Comparison of ENCODE assay signal across 1 cellular context in the genomic region with DNA sequence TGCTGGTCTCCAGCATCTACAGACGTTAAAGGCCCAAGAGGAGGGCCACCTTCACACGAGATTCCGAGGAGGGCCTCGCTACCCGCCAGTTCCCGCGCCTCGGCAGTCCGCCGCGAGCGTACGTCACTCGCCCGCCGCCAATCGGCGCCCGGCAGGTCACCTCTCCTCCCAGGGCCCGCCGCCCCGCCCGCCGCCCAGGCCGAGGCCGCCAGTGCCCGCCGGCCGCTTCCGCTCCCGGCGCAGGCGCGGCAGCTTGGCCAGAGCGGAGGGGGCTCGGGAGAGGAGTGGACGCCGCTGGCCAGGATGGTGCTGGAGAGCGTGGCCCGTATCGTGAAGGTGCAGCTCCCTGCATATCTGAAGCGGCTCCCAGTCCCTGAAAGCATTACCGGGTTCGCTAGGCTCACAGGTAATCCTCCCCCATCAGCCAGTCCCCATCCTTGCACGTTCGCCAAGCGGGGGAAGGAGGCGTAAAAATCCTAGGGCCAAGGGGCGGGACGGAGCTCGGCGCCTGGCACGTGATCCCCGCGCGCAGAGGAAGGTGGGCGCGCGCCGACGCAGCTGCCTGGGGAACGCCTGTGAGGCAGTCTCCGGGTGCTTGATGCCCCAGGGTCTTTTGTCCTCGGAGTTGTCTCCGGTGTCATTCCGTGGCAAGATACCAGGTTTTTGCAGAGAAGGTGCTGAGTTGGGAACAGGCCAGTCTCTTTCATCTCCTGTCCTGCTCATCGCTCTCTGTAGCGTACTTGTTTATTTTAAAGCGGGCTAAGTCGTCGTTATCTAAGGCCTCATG.
TF ChIP-seq lines count a peak whose summit lies in the region.

A gene with protein sequence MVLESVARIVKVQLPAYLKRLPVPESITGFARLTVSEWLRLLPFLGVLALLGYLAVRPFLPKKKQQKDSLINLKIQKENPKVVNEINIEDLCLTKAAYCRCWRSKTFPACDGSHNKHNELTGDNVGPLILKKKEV (plus strand): TSS at position 211 of the 787 bp plus-strand sequence. CDS start 93 bp downstream, at position 304.

TF ChIP-seq in HepG2, 621 proteins besides CTCF, POLR2A, EP300 and RAD21 (continued from another document and continues in another):
- TF ChIP-seq ZNF446 (CRISPR knock-in tag; IDR thresholded peaks at IDR 0.05): peak; percentile 87
- TF ChIP-seq, protein P1, sequence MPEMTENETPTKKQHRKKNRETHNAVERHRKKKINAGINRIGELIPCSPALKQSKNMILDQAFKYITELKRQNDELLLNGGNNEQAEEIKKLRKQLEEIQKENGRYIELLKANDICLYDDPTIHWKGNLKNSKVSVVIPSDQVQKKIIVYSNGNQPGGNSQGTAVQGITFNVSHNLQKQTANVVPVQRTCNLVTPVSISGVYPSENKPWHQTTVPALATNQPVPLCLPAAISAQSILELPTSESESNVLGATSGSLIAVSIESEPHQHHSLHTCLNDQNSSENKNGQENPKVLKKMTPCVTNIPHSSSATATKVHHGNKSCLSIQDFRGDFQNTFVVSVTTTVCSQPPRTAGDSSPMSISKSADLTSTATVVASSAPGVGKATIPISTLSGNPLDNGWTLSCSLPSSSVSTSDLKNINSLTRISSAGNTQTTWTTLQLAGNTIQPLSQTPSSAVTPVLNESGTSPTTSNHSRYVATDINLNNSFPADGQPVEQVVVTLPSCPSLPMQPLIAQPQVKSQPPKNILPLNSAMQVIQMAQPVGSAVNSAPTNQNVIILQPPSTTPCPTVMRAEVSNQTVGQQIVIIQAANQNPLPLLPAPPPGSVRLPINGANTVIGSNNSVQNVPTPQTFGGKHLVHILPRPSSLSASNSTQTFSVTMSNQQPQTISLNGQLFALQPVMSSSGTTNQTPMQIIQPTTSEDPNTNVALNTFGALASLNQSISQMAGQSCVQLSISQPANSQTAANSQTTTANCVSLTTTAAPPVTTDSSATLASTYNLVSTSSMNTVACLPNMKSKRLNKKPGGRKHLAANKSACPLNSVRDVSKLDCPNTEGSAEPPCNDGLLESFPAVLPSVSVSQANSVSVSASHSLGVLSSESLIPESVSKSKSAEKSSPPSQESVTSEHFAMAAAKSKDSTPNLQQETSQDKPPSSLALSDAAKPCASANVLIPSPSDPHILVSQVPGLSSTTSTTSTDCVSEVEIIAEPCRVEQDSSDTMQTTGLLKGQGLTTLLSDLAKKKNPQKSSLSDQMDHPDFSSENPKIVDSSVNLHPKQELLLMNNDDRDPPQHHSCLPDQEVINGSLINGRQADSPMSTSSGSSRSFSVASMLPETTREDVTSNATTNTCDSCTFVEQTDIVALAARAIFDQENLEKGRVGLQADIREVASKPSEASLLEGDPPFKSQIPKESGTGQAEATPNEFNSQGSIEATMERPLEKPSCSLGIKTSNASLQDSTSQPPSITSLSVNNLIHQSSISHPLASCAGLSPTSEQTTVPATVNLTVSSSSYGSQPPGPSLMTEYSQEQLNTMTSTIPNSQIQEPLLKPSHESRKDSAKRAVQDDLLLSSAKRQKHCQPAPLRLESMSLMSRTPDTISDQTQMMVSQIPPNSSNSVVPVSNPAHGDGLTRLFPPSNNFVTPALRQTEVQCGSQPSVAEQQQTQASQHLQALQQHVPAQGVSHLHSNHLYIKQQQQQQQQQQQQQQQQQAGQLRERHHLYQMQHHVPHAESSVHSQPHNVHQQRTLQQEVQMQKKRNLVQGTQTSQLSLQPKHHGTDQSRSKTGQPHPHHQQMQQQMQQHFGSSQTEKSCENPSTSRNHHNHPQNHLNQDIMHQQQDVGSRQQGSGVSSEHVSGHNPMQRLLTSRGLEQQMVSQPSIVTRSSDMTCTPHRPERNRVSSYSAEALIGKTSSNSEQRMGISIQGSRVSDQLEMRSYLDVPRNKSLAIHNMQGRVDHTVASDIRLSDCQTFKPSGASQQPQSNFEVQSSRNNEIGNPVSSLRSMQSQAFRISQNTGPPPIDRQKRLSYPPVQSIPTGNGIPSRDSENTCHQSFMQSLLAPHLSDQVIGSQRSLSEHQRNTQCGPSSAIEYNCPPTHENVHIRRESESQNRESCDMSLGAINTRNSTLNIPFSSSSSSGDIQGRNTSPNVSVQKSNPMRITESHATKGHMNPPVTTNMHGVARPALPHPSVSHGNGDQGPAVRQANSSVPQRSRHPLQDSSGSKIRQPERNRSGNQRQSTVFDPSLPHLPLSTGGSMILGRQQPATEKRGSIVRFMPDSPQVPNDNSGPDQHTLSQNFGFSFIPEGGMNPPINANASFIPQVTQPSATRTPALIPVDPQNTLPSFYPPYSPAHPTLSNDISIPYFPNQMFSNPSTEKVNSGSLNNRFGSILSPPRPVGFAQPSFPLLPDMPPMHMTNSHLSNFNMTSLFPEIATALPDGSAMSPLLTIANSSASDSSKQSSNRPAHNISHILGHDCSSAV (CRISPR knock-in tag; IDR thresholded peaks at IDR 0.05; ENCODE audit: borderline replicate concordance): no peak
- peak; percentile 92 for TF ChIP-seq ZNF772 (CRISPR knock-in tag; IDR thresholded peaks at IDR 0.05)
- TF ChIP-seq, protein P2, sequence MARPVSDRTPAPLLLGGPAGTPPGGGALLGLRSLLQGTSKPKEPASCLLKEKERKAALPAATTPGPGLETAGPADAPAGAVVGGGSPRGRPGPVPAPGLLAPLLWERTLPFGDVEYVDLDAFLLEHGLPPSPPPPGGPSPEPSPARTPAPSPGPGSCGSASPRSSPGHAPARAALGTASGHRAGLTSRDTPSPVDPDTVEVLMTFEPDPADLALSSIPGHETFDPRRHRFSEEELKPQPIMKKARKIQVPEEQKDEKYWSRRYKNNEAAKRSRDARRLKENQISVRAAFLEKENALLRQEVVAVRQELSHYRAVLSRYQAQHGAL (CRISPR knock-in tag; IDR thresholded peaks at IDR 0.05; ENCODE audit: not compliant biosample characterization): no peak
- TF ChIP-seq, protein P3, sequence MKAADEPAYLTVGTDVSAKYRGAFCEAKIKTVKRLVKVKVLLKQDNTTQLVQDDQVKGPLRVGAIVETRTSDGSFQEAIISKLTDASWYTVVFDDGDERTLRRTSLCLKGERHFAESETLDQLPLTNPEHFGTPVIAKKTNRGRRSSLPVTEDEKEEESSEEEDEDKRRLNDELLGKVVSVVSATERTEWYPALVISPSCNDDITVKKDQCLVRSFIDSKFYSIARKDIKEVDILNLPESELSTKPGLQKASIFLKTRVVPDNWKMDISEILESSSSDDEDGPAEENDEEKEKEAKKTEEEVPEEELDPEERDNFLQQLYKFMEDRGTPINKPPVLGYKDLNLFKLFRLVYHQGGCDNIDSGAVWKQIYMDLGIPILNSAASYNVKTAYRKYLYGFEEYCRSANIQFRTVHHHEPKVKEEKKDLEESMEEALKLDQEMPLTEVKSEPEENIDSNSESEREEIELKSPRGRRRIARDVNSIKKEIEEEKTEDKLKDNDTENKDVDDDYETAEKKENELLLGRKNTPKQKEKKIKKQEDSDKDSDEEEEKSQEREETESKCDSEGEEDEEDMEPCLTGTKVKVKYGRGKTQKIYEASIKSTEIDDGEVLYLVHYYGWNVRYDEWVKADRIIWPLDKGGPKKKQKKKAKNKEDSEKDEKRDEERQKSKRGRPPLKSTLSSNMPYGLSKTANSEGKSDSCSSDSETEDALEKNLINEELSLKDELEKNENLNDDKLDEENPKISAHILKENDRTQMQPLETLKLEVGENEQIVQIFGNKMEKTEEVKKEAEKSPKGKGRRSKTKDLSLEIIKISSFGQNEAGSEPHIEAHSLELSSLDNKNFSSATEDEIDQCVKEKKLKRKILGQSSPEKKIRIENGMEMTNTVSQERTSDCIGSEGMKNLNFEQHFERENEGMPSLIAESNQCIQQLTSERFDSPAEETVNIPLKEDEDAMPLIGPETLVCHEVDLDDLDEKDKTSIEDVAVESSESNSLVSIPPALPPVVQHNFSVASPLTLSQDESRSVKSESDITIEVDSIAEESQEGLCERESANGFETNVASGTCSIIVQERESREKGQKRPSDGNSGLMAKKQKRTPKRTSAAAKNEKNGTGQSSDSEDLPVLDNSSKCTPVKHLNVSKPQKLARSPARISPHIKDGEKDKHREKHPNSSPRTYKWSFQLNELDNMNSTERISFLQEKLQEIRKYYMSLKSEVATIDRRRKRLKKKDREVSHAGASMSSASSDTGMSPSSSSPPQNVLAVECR (CRISPR knock-in tag; IDR thresholded peaks at IDR 0.05; ENCODE audit: borderline replicate concordance): peak; percentile 94
- TF ChIP-seq ZNF556 (CRISPR knock-in tag; IDR thresholded peaks at IDR 0.05; ENCODE audit: borderline replicate concordance): peak; percentile 82
- no peak for TF ChIP-seq EHMT2 (IDR thresholded peaks at IDR 0.05; ENCODE audit: borderline replicate concordance, low read depth, low read length)
- no peak for TF ChIP-seq U2AF2 (IDR thresholded peaks at IDR 0.05; ENCODE audit: low read depth, low read length)
- TF ChIP-seq, protein P4, sequence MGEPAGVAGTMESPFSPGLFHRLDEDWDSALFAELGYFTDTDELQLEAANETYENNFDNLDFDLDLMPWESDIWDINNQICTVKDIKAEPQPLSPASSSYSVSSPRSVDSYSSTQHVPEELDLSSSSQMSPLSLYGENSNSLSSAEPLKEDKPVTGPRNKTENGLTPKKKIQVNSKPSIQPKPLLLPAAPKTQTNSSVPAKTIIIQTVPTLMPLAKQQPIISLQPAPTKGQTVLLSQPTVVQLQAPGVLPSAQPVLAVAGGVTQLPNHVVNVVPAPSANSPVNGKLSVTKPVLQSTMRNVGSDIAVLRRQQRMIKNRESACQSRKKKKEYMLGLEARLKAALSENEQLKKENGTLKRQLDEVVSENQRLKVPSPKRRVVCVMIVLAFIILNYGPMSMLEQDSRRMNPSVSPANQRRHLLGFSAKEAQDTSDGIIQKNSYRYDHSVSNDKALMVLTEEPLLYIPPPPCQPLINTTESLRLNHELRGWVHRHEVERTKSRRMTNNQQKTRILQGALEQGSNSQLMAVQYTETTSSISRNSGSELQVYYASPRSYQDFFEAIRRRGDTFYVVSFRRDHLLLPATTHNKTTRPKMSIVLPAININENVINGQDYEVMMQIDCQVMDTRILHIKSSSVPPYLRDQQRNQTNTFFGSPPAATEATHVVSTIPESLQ (CRISPR knock-in tag; conservative IDR thresholded peaks at IDR 0.05): 0 out of 2 replicates have a peak, but pooled peaks have one; percentile 56
- TF ChIP-seq ZNF552 (CRISPR knock-in tag; IDR thresholded peaks at IDR 0.05; ENCODE audit: borderline replicate concordance): no peak
- peak; percentile 69 for TF ChIP-seq TEAD3 (CRISPR knock-in tag; optimal IDR thresholded peaks at IDR 0.05; ENCODE audit: borderline replicate concordance)
- peak; percentile 75; the same call in 1 of the 2 replicates for TF ChIP-seq ARID2 (CRISPR knock-in tag; IDR thresholded peaks at IDR 0.05; ENCODE audit: borderline replicate concordance)
- no peak for TF ChIP-seq ZNF850 (CRISPR knock-in tag; conservative IDR thresholded peaks at IDR 0.05)
- 0 out of 2 replicates have a peak, but pooled peaks have one; percentile 64 for TF ChIP-seq ZNF572 (CRISPR knock-in tag; IDR thresholded peaks at IDR 0.05)
- TF ChIP-seq JARID2 (CRISPR knock-in tag; IDR thresholded peaks at IDR 0.05; ENCODE audit: insufficient replicate concordance): peak; percentile 82
- TF ChIP-seq ZNF562 (CRISPR knock-in tag; IDR thresholded peaks at IDR 0.05; ENCODE audit: borderline replicate concordance): 0 out of 2 replicates have a peak, but pooled peaks have one; percentile 27
- peak; percentile 48; the same call in 1 of the 2 replicates for TF ChIP-seq NFIC (IDR thresholded peaks at IDR 0.05; ENCODE audit: low read length)
- TF ChIP-seq ZNF775 (CRISPR knock-in tag; IDR thresholded peaks at IDR 0.05; ENCODE audit: borderline replicate concordance): peak; percentile 92
- TF ChIP-seq REPIN1 (CRISPR knock-in tag; IDR thresholded peaks at IDR 0.05; ENCODE audit: borderline replicate concordance, low read depth): peak; percentile 91
- TF ChIP-seq ESRRA (CRISPR knock-in tag; IDR thresholded peaks at IDR 0.05; ENCODE audit: low read depth): peak; percentile 59; the same call in 1 of the 2 replicates
- TF ChIP-seq ZNF724P (CRISPR knock-in tag; IDR thresholded peaks at IDR 0.05; ENCODE audit: borderline replicate concordance): peak; percentile 79; the same call in 1 of the 2 replicates
- no peak for TF ChIP-seq HOXA7 (CRISPR knock-in tag; IDR thresholded peaks at IDR 0.05)
- TF ChIP-seq, protein P5, sequence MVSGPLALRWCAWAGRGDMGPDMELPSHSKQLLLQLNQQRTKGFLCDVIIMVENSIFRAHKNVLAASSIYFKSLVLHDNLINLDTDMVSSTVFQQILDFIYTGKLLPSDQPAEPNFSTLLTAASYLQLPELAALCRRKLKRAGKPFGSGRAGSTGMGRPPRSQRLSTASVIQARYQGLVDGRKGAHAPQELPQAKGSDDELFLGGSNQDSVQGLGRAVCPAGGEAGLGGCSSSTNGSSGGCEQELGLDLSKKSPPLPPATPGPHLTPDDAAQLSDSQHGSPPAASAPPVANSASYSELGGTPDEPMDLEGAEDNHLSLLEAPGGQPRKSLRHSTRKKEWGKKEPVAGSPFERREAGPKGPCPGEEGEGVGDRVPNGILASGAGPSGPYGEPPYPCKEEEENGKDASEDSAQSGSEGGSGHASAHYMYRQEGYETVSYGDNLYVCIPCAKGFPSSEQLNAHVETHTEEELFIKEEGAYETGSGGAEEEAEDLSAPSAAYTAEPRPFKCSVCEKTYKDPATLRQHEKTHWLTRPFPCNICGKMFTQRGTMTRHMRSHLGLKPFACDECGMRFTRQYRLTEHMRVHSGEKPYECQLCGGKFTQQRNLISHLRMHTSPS (CRISPR knock-in tag; IDR thresholded peaks at IDR 0.05; ENCODE audit: low read depth): no peak; the same call in 1 of the 2 replicates
- TF ChIP-seq PHF5A (CRISPR knock-in tag; IDR thresholded peaks at IDR 0.05; ENCODE audit: low read depth, unreplicated experiment): no peak
- no peak for TF ChIP-seq PAF1 (CRISPR knock-in tag; IDR thresholded peaks at IDR 0.05)
- TF ChIP-seq YY1 (IDR thresholded peaks at IDR 0.05; ENCODE audit: insufficient read depth, insufficient replicate concordance, low read depth, low read length): peak; percentile 54
- no peak for TF ChIP-seq SKI (IDR thresholded peaks at IDR 0.05; ENCODE audit: partially characterized antibody)
